ENCODE assay signal across 17 cellular contexts in the genomic region with DNA sequence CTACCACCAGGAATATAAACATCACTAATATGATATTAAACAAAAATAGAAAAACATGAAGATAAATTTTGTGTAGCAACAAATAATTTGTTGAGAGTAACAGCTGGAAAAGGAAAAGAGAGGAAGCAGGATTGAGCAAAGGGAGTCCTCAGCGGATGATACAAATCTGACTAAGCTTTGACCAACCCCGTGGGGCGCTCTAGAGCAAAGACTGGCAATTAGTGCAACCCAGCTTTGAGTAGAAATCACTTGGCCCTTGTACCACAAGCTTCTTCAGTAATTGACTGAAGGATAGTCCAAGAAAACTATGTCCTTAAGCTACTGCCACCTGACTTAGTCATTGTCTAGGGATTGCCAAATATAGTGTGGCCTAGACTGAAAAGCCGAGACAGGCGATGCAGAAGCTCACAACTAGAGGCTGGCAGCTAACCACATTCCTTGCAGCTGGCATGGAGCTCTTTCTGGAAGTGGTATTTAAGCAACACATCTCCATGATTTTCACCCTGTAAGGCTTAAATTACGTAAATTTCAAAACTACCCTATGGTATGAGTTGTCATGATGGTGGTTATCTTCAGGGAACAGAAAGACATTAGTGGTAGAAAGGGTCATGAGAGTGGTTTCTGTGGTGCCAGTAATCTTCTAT.
DNase-seq lines count a peak whose midpoint lies in the region; ATAC-seq, FAIRE-seq and TF ChIP-seq lines count a peak whose summit lies in the region.
"Had no signal": no experiment of that assay in that cellular context is flagged by ENCODE, and none has a peak within 500 bp of the region (broad histone marks: within the 10 kb centered on the region; RNA-seq: fewer than 3 reads in every experiment).

No MANE protein-coding gene starts in this region.

- no peaks in the 10 kb centered on the region for H3K27me3 Mint-ChIP-seq in WTC11 (ENCODE audit: low read depth)
- H3K27me3 Mint-ChIP-seq: activated CD8-positive, alpha-beta T cell treated with anti-CD3 and anti-CD28 coated beads for 36 hours; activated naive CD4-positive, alpha-beta T cell treated with anti-CD3 and anti-CD28 coated beads, Interleukin-2, amount 50 U/mL, for 24 hours; B cell had no signal

- H3K4me1 Mint-ChIP-seq in WTC11: peaks cover 6% of the 10 kb centered on the region
- H3K4me1 Mint-ChIP-seq: activated naive CD4-positive, alpha-beta T cell treated with anti-CD3 and anti-CD28 coated beads, Interleukin-2, amount 50 U/mL, for 24 hours; B cell had no signal

- peak; percentile 85 for ATAC-seq in WTC11
- ATAC-seq: activated CD8-positive, alpha-beta T cell treated with anti-CD3 and anti-CD28 coated beads for 36 hours; gastroesophageal sphincter had no signal

- no peak overlapping the region for H3K9ac ChIP-seq in keratinocyte (ENCODE audit: control insufficient read depth, extremely low read depth, insufficient read depth, low read length)

- H2AFZ ChIP-seq in keratinocyte (ENCODE audit: control insufficient read depth, low read length): peak overlapping the region; percentile 38

- H3K36me3 ChIP-seq in keratinocyte (ENCODE audit: control insufficient read depth in 2 of 2, extremely low read depth in 1 of 2, insufficient read depth in 2 of 2, low read length in 2 of 2): no peaks in the 10 kb centered on the region
- H3K36me3 ChIP-seq: gastroesophageal sphincter had no signal

- no peaks in the 10 kb centered on the region for H3K36me3 Mint-ChIP-seq in WTC11
- H3K36me3 Mint-ChIP-seq: activated naive CD4-positive, alpha-beta T cell treated with anti-CD3 and anti-CD28 coated beads, Interleukin-2, amount 50 U/mL, for 24 hours had no signal

- CTCF ChIA-PET in WTC11 (lab: Charles Lee): interaction anchor here (0.7 to 1.3 kb wide), 10 partner anchors 9 to 470 kb away, joined by 3 to 9 read pairs (median 3); no protein-coding TSS in a partner anchor

- H3K27me3 ChIP-seq in keratinocyte (ENCODE audit: control insufficient read depth, extremely low read depth, insufficient read depth, low read length): no peaks in the 10 kb centered on the region
- H3K27me3 ChIP-seq: gastroesophageal sphincter had no signal

- no peaks in the 10 kb centered on the region for H3K9me1 ChIP-seq in keratinocyte (ENCODE audit: control insufficient read depth, extremely low read depth, insufficient read depth, low read length)

- FAIRE-seq in keratinocyte (lab: Jason Lieb, UNC): peak; percentile 62
- no peak for FAIRE-seq in urothelium cell line (lab: Jason Lieb, UNC)

- no peak overlapping the region for H3K27ac Mint-ChIP-seq in WTC11
- H3K27ac Mint-ChIP-seq: activated CD8-positive, alpha-beta T cell treated with anti-CD3 and anti-CD28 coated beads for 36 hours; activated naive CD4-positive, alpha-beta T cell treated with anti-CD3 and anti-CD28 coated beads, Interleukin-2, amount 50 U/mL, for 24 hours; B cell; dendritic cell treated with granulocyte-macrophage colony-stimulating factor and Interleukin-4, amounts not matched to agents 40 ng/mL and 50 ng/mL, for 4 days had no signal

- H3K9me3 Mint-ChIP-seq in WTC11: no peaks in the 10 kb centered on the region
- H3K9me3 Mint-ChIP-seq: dendritic cell treated with granulocyte-macrophage colony-stimulating factor and Interleukin-4, amounts not matched to agents 40 ng/mL and 50 ng/mL, for 4 days had no signal

- TF ChIP-seq CTCF in WTC11 (IDR thresholded peaks at IDR 0.05) (peak; percentile 31; the same call in 1 of the 2 replicates), keratinocyte (optimal IDR thresholded peaks at IDR 0.05 in 1 of 3, IDR thresholded peaks at IDR 0.05 in 1 of 3, conservative IDR thresholded peaks at IDR 0.05 in 1 of 3; ENCODE audit: extremely low read depth in 1 of 3, insufficient read depth in 2 of 3, low read length in 3 of 3) (peak; percentile 29 to 50 (median 44))

- DNase-seq in DMS114 treated with DMSO at 0.1 percent for 48 hours (lab: John Stamatoyannopoulos, UW; ENCODE audit: unreplicated experiment) (peak; percentile 78), M059J (ENCODE audit: low read depth) (peak; percentile 96), WTC11 (ENCODE audit: low spot score) (peak; percentile 50), keratinocyte (ENCODE audit: low read depth, low spot score) (no peak), NCI-H2029 (lab: John Stamatoyannopoulos, UW) (no peak), ACHN (no peak), urothelium cell line (ENCODE audit: low spot score) (no peak), pons (ENCODE audit: low spot score) (no peak)
- DNase-seq: activated CD8-positive, alpha-beta T cell treated with anti-CD3 and anti-CD28 coated beads for 36 hours; NCI-H1417; NCI-H748 treated with DMSO at 0.1 percent for 48 hours; stimulated activated CD4-positive, alpha-beta T cell treated with anti-CD3 and anti-CD28 coated beads, Interleukin-15, amount 100 ng/mL, for 24 hours; T-helper 2 cell had no signal

- H3K9me3 ChIP-seq in keratinocyte (ENCODE audit: control insufficient read depth, low read depth, low read length): no peaks in the 10 kb centered on the region
- H3K9me3 ChIP-seq: gastroesophageal sphincter had no signal

- no peaks in the 10 kb centered on the region for H3K79me2 ChIP-seq in keratinocyte (ENCODE audit: control insufficient read depth, insufficient read depth, low read length)

- POLR2A ChIA-PET in WTC11 (lab: Charles Lee): no interaction called here

- H3K27ac ChIP-seq in keratinocyte (ENCODE audit: control insufficient read depth, insufficient read depth, low read length): no peak overlapping the region
- H3K27ac ChIP-seq: gastroesophageal sphincter had no signal

- no peak overlapping the region for H3K4me3 Mint-ChIP-seq in WTC11
- H3K4me3 Mint-ChIP-seq: activated CD8-positive, alpha-beta T cell treated with anti-CD3 and anti-CD28 coated beads for 36 hours; activated naive CD4-positive, alpha-beta T cell treated with anti-CD3 and anti-CD28 coated beads, Interleukin-2, amount 50 U/mL, for 24 hours; B cell; dendritic cell treated with granulocyte-macrophage colony-stimulating factor and Interleukin-4, amounts not matched to agents 40 ng/mL and 50 ng/mL, for 4 days had no signal

- in situ Hi-C loops in ACHN (cut with HindIII; ENCODE audit: low pct_ligation_motif_present, low pct_unique_long_range_greater_than_20kb, low sequenced_read_pairs): no loop called here

- no peak overlapping the region for H3K4me2 ChIP-seq in keratinocyte (ENCODE audit: control insufficient read depth, extremely low read depth, insufficient read depth, low read depth, low read length)

- H3K4me1 ChIP-seq in keratinocyte (ENCODE audit: control insufficient read depth, extremely low read depth, insufficient read depth, low read length): no peaks in the 10 kb centered on the region
- H3K4me1 ChIP-seq: gastroesophageal sphincter had no signal

- no peak overlapping the region for H3K4me3 ChIP-seq in keratinocyte (ENCODE audit: control insufficient read depth in 2 of 3, extremely low read depth in 1 of 3, insufficient read depth in 2 of 3, low read depth in 1 of 3, low read length in 3 of 3)
- H3K4me3 ChIP-seq: gastroesophageal sphincter had no signal

- no peaks in the 10 kb centered on the region for H4K20me1 ChIP-seq in keratinocyte (ENCODE audit: control insufficient read depth, extremely low read depth, insufficient read depth, low read length)

- dilution Hi-C loops in keratinocyte (cut with MboI; ENCODE audit: extremely low pct_ligation_motif_present, low sequenced_read_pairs): no loop called here

TF ChIP-seq in WTC11, 78 proteins besides CTCF, POLR2A, EP300 and RAD21:
- TF ChIP-seq ZNF232 (CRISPR knock-in tag; IDR thresholded peaks at IDR 0.05) (no peak), CREB1 (CRISPR knock-in tag; IDR thresholded peaks at IDR 0.05) (no peak)
- TF ChIP-seq, protein P1, sequence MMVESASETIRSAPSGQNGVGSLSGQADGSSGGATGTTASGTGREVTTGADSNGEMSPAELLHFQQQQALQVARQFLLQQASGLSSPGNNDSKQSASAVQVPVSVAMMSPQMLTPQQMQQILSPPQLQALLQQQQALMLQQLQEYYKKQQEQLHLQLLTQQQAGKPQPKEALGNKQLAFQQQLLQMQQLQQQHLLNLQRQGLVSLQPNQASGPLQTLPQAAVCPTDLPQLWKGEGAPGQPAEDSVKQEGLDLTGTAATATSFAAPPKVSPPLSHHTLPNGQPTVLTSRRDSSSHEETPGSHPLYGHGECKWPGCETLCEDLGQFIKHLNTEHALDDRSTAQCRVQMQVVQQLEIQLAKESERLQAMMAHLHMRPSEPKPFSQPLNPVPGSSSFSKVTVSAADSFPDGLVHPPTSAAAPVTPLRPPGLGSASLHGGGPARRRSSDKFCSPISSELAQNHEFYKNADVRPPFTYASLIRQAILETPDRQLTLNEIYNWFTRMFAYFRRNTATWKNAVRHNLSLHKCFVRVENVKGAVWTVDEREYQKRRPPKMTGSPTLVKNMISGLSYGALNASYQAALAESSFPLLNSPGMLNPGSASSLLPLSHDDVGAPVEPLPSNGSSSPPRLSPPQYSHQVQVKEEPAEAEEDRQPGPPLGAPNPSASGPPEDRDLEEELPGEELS (CRISPR knock-in tag; IDR thresholded peaks at IDR 0.05): no peak

Comparison
In these comparisons a context has a peak if more than half of its experiments do, and no peak if none do; other contexts are left out.
1. DNase-seq: peak in DMS114 treated with DMSO at 0.1 percent for 48 hours (single experiment), M059J (single experiment) and WTC11 (single experiment); none in keratinocyte (single experiment), NCI-H2029 (single experiment), ACHN (single experiment), urothelium cell line (single experiment) and pons (single experiment).